Comparison of ENCODE assay signal across 8 cellular contexts in the genomic region with DNA sequence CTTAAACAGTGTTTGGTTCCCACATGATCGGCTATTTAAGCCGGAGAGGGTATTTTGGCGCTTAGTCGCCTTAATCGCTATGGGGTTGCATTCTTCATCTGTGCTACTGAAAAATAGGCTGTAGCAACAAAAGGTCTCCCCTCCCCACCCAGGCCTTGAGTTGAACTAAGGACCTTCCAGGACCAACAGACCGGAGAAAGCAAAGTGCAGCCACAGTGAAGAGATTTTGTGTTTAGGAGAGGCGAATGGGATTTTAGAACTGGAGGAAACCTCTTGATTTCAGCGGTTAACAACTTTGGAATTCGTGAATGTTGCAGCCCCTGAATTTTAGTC. TPM values are rescaled to one million over a fixed set of nuclear protein-coding genes. Genes with fewer than 3 reads are reported as not detected.
DNase-seq lines count a peak whose midpoint lies in the region; ATAC-seq and TF ChIP-seq lines count a peak whose summit lies in the region.

No MANE protein-coding gene starts in this region.

- POLR2A ChIA-PET in PC-3 (lab: Charles Lee; ENCODE audit: unreplicated experiment): interaction anchor here (0.7 kb wide), 1 partner anchor 13 kb away, joined by 6 read pairs; no protein-coding TSS in a partner anchor

- DNase-seq in CD14-positive monocyte (ENCODE audit: low spot score) (no peak), PC-3 (no peak), epithelial cell of prostate (ENCODE audit: low read depth, low spot score) (no peak), neural crest cell (ENCODE audit: low read depth, low spot score) (no peak), SIG-M5 (lab: John Stamatoyannopoulos, UW) (no peak), pons (ENCODE audit: low spot score) (no peak)

- intact Hi-C loops in CD14-positive monocyte (cut with micrococcal nuclease): loop anchor here in 1 of 2 donors (10.0 kb wide), 1 partner anchor 134 kb away; no protein-coding TSS in a partner anchor
- intact Hi-C loops in PC-3 (cut with micrococcal nuclease): loop anchor here (1.0 to 2.0 kb wide), 4 partner anchors 10 to 257 kb away; no protein-coding TSS in a partner anchor

- H3K27me3 ChIP-seq in PC-3 (ENCODE audit: low read length): no peaks in the 10 kb centered on the region

- no peak overlapping the region for H2AFZ ChIP-seq in PC-3 (ENCODE audit: low read length)

- H3K79me2 ChIP-seq in PC-3 (ENCODE audit: low read length): peaks cover 63% of the 10 kb centered on the region

- TSS peak; percentile 31 for BruUV-seq in PC-3 (replicated peaks; lab: Mats Ljungman, UMichigan)

- no peaks in the 10 kb centered on the region for H3F3A ChIP-seq in PC-3 (ENCODE audit: low read length, unreplicated experiment)

- TF ChIP-seq CTCF in CD14-positive monocyte (IDR thresholded peaks at IDR 0.05) (no peak), PC-3 (conservative IDR thresholded peaks at IDR 0.05; ENCODE audit: low read depth, low read length) (no peak), neural crest cell (conservative IDR thresholded peaks at IDR 0.05) (no peak)

- CTCF ChIA-PET in PC-3 (lab: Charles Lee): interaction anchor here (0.6 to 2.3 kb wide), 5 partner anchors 13 to 256 kb away, joined by 3 to 26 read pairs (median 7); no protein-coding TSS in a partner anchor

- H3K27ac ChIP-seq in PC-3 (ENCODE audit: low read length) (peak overlapping the region; percentile 64), epithelial cell of prostate (peak overlapping the region; percentile 95)

- peaks cover 29% of the 10 kb centered on the region for H3K4me1 ChIP-seq in PC-3 (ENCODE audit: insufficient read depth, low read length)

- no peaks in the 10 kb centered on the region for H3K9me2 ChIP-seq in PC-3 (replicated peaks; ENCODE audit: low read length)

- peak overlapping the region; percentile 82 for H3K4me3 ChIP-seq in PC-3 (ENCODE audit: low read length)

- peak overlapping the region; percentile 89 for H3K4me2 ChIP-seq in PC-3 (ENCODE audit: low read length)

- H3K36me3 Mint-ChIP-seq in CD14-positive monocyte (peaks cover 2 to 3% of the 10 kb centered on the region in 2 donors), neural crest cell (ENCODE audit: low read depth) (no peaks in the 10 kb centered on the region)

- H3K4me1 Mint-ChIP-seq in CD14-positive monocyte (peaks cover 24% of the 10 kb centered on the region), neural crest cell (peaks cover 26% of the 10 kb centered on the region)

- peak overlapping the region; percentile 90 for H3K9ac ChIP-seq in PC-3 (ENCODE audit: low read length)

- H3K27ac Mint-ChIP-seq in CD14-positive monocyte (peak overlapping the region in 1 of 7 donors; percentile 40), neural crest cell (ENCODE audit: unreplicated experiment) (peak overlapping the region; percentile 68)

- no peaks in the 10 kb centered on the region for H3K9me3 ChIP-seq in PC-3 (ENCODE audit: low read length)

- H3K4me3 Mint-ChIP-seq in CD14-positive monocyte (peak overlapping the region; percentile 79 to 91), neural crest cell (peak overlapping the region; percentile 92)

- no peak for ATAC-seq in PC-3
- ATAC-seq in HG02970 (IDR thresholded peaks at IDR 0.05; ENCODE audit: low FRiP score, unreplicated experiment): no peak
- ATAC-seq in HG02759 (IDR thresholded peaks at IDR 0.05; ENCODE audit: unreplicated experiment): no peak

- H3K9me3 Mint-ChIP-seq in CD14-positive monocyte (peaks cover 0 to 4% (median 3%) of the 10 kb centered on the region in 7 donors), neural crest cell (no peaks in the 10 kb centered on the region)

- peaks cover 45 to 67% (median 66%) of the 10 kb centered on the region in 3 donors for H3K27me3 Mint-ChIP-seq in CD14-positive monocyte (ENCODE audit: low read depth in 3 of 3)
- peaks cover 19% of the 10 kb centered on the region for H3K27me3 Mint-ChIP-seq in neural crest cell (ENCODE audit: low read depth)

- no peaks in the 10 kb centered on the region for H3K36me3 ChIP-seq in PC-3 (ENCODE audit: low read depth, low read length)

- H4K20me1 ChIP-seq in PC-3 (ENCODE audit: low read length): peaks cover 47% of the 10 kb centered on the region

RNA-seq across cellular contexts. Expression of gene ITGA6, which starts 1.4 kb away (rescaled TPM):
- under 1 TPM; 0.20 to 0.36 TPM for polyA plus RNA-seq in CD14-positive monocyte
- total RNA-seq in PC-3 (2014; rRNA removed) (181 and 204 TPM in 2 replicates), neural crest cell (36.8 and 37.7 TPM in 2 replicates)
